11 cellular contexts compared by ENCODE assay signal in genomic region chr22:23306438-23306921, GRCh38.
A peak's percentile ranks its signal among the peaks of the same experiment; 100 is the strongest.
DNase-seq lines count a peak whose midpoint lies in the region; ATAC-seq and TF ChIP-seq lines count a peak whose summit lies in the region.
"Had no signal": no experiment of that assay in that cellular context is flagged by ENCODE, and none has a peak within 500 bp of the region (broad histone marks: within the 10 kb centered on the region; RNA-seq: fewer than 3 reads in every experiment).

No MANE protein-coding gene starts in this region.

- no peaks in the 10 kb centered on the region for H4K20me1 ChIP-seq in osteoblast (ENCODE audit: insufficient read depth, low read length)

- H3K4me2 ChIP-seq in osteoblast (ENCODE audit: insufficient read depth, low read length) = no peak overlapping the region
- H3K4me2 ChIP-seq: A549 had no signal

- peaks cover 7% of the 10 kb centered on the region for H3K27me3 Mint-ChIP-seq in endothelial cell (ENCODE audit: unreplicated experiment)

- H3K36me3 ChIP-seq in osteoblast (ENCODE audit: insufficient read depth, low read length) = no peaks in the 10 kb centered on the region
- peaks cover 0 to 6% of the 10 kb centered on the region in 2 donors for H3K36me3 ChIP-seq in vagina

- no peak overlapping the region for H3K27ac Mint-ChIP-seq in endothelial cell (ENCODE audit: unreplicated experiment)

- no peaks in the 10 kb centered on the region for H3K9me3 Mint-ChIP-seq in endothelial cell (ENCODE audit: unreplicated experiment)
- H3K9me3 Mint-ChIP-seq: activated T-cell treated with anti-CD3 and anti-CD28 coated beads, Interleukin-2, amount 50 U/mL, for 4 hours had no signal

- no peak overlapping the region for H3K4me3 ChIP-seq in osteoblast (ENCODE audit: insufficient read depth, low read length)
- H3K4me3 ChIP-seq in vagina = no peak overlapping the region
- H3K4me3 ChIP-seq: A549 had no signal

- H3K9me3 ChIP-seq in osteoblast (ENCODE audit: low read depth, low read length) (no peaks in the 10 kb centered on the region), vagina (no peaks in the 10 kb centered on the region)
- H3K9me3 ChIP-seq: A549 had no signal

- H3K27ac ChIP-seq in osteoblast (ENCODE audit: low read depth, low read length) (peak overlapping the region; percentile 42), vagina (peak overlapping the region; percentile 87)
- H3K27ac ChIP-seq: A549 had no signal

- no peak overlapping the region for H2AFZ ChIP-seq in osteoblast (ENCODE audit: low read length)

- H3K4me1 Mint-ChIP-seq in endothelial cell (ENCODE audit: unreplicated experiment) = no peaks in the 10 kb centered on the region

- intact Hi-C loops in Right ventricle myocardium superior (cut with DNase I) (no loop called here), Right ventricle myocardium inferior (cut with DNase I) (loop anchor here (10.0 kb wide), 1 partner anchor 218 kb away; no protein-coding TSS in a partner anchor), vagina (cut with DNase I) (loop anchor here (10.0 kb wide), 1 partner anchor 78 kb away; no protein-coding TSS in a partner anchor)

- H3K36me3 Mint-ChIP-seq in endothelial cell (ENCODE audit: low read depth, unreplicated experiment) = peaks cover 1% of the 10 kb centered on the region

- TF ChIP-seq CTCF in osteoblast (IDR thresholded peaks at IDR 0.05; ENCODE audit: extremely low read depth, low read depth, low read length) (no peak), vagina (IDR thresholded peaks at IDR 0.05) (no peak), endothelial cell (IDR thresholded peaks at IDR 0.05; ENCODE audit: unreplicated experiment) (no peak)

- H3K27me3 ChIP-seq in osteoblast (ENCODE audit: insufficient read depth, low read length) = no peaks in the 10 kb centered on the region
- H3K27me3 ChIP-seq in vagina = no peaks in the 10 kb centered on the region

- DNase-seq in Right ventricle myocardium superior = peak; percentile 59
- DNase-seq in Right ventricle myocardium inferior (ENCODE audit: missing footprints) = no peak
- peak; percentile 63 for DNase-seq in fibroblast of gingiva (ENCODE audit: low read depth)
- peak; percentile 88 for DNase-seq in osteoblast (ENCODE audit: insufficient read length, low spot score, missing footprints)
- peak in 1 of 2 donors; percentile 87 for DNase-seq in vagina (ENCODE audit: extremely low spot score in 2 of 2)
- DNase-seq in endothelial cell (ENCODE audit: low spot score) = no peak
- no peak for DNase-seq in NCI-H1694 treated with DMSO at 0.1 percent for 48 hours (lab: John Stamatoyannopoulos, UW)
- DNase-seq: activated T-cell treated with anti-CD3 and anti-CD28 coated beads, Interleukin-2, amount 50 U/mL, for 4 hours; SW 1271 had no signal

- no peak overlapping the region for H3K4me3 Mint-ChIP-seq in endothelial cell (ENCODE audit: unreplicated experiment)
- H3K4me3 Mint-ChIP-seq: activated T-cell treated with anti-CD3 and anti-CD28 coated beads, Interleukin-2, amount 50 U/mL, for 4 hours had no signal

- TF ChIP-seq POLR2A in vagina (IDR thresholded peaks at IDR 0.05) = no peak

- H3K4me1 ChIP-seq in osteoblast (ENCODE audit: insufficient read depth, low read length) (peaks cover 18% of the 10 kb centered on the region), vagina (peaks cover 22% of the 10 kb centered on the region)
- H3K4me1 ChIP-seq: A549 had no signal

- ATAC-seq in Right ventricle myocardium superior (ENCODE audit: poor library complexity) = peak; percentile 13
- ATAC-seq in Right ventricle myocardium inferior = no peak
- no peak for ATAC-seq in HG03097 (IDR thresholded peaks at IDR 0.05; ENCODE audit: low FRiP score, unreplicated experiment)
- ATAC-seq: A549; activated T-cell treated with anti-CD3 and anti-CD28 coated beads, Interleukin-2, amount 50 U/mL, for 4 hours had no signal

- H3K79me2 ChIP-seq in osteoblast (ENCODE audit: insufficient read depth, low read length) = no peaks in the 10 kb centered on the region

Comparison
In these comparisons a context has a peak if more than half of its experiments do, and no peak if none do; other contexts are left out.
1. DNase-seq: peak in Right ventricle myocardium superior (single experiment), fibroblast of gingiva (single experiment) and osteoblast (single experiment); none in Right ventricle myocardium inferior (single experiment), endothelial cell (single experiment) and NCI-H1694 treated with DMSO at 0.1 percent for 48 hours (single experiment).